Comparison of ENCODE assay signal across 1 cellular context in the genomic region with DNA sequence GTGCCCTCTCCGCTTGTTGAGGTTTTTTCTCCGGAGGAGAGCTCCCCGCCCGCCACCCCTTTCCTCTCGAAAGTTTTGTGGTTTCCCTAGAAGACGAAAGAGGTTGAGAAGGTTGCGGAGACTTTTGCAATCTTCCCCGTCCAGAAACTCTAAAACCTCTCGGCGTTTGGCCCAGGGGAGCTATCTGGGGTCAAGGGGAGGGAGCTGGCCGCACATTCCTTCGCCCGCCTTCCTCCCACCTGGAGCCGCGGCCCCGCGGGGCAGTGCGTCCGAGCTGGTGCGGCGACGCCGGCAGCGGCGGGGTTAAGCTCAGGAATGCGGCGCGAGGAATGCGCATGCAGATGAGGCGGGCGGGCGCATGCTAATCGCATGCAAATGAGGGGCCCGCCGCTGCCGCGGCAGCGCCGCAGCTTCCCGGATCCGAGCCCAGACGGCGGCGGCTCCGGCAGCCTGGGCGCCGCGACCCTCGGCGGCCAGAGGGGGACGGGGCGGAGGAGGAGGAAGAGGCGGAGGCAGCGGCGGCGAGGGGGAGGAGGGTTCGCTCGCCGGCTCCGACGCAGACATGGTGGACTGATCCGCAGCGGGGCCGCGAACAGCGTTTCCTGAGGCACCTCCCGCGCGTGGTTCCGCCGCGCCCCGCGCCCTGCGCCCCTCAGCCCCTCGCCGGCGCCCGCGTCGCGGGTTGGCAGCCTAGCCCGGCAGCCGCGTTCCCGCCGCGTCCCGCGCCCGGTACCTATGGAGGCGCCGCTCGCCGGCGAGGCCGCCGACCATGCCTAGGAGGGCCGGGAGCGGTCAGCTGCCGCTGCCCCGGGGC.
A peak's percentile ranks its signal among the peaks of the same experiment; 100 is the strongest.
TF ChIP-seq lines count a peak whose summit lies in the region.

Gene WWC2 (plus strand): TSS at position 535 of the 814 bp plus-strand sequence. CDS start 235 bp downstream, at position 770.

TF ChIP-seq in K562, 482 proteins besides CTCF, POLR2A, EP300 and RAD21 (continued from another document and continues in another):
- no peak for TF ChIP-seq BRF2 (IDR thresholded peaks at IDR 0.05; ENCODE audit: borderline replicate concordance, insufficient read depth, insufficient read length)
- TF ChIP-seq PHF20 (IDR thresholded peaks at IDR 0.05; ENCODE audit: partially characterized antibody): peak; percentile 6
- TF ChIP-seq NUFIP1 (IDR thresholded peaks at IDR 0.05; ENCODE audit: partially characterized antibody): no peak
- no peak for TF ChIP-seq BRF1 (IDR thresholded peaks at IDR 0.05; ENCODE audit: borderline replicate concordance, extremely low read depth, insufficient read length)
- TF ChIP-seq THRB (CRISPR knock-in tag; conservative IDR thresholded peaks at IDR 0.05): no peak
- TF ChIP-seq NR2F6 (CRISPR knock-in tag; IDR thresholded peaks at IDR 0.05): no peak
- TF ChIP-seq E4F1 (CRISPR knock-in tag; IDR thresholded peaks at IDR 0.05; ENCODE audit: borderline replicate concordance): no peak
- TF ChIP-seq U2AF2 (optimal IDR thresholded peaks at IDR 0.05; ENCODE audit: low read depth, low read length): no peak
- TF ChIP-seq CEBPG (CRISPR knock-in tag; IDR thresholded peaks at IDR 0.05): no peak
- TF ChIP-seq CEBPG (tag; conservative IDR thresholded peaks at IDR 0.05 in 1 of 2, IDR thresholded peaks at IDR 0.05 in 1 of 2): peak; percentile 40 to 49
- no peak for TF ChIP-seq EZH2 (IDR thresholded peaks at IDR 0.05; ENCODE audit: borderline replicate concordance, low read depth, low read length)
- TF ChIP-seq HSF4 (CRISPR knock-in tag; IDR thresholded peaks at IDR 0.05; ENCODE audit: borderline replicate concordance): no peak
- no peak for TF ChIP-seq FOXA3 (CRISPR knock-in tag; conservative IDR thresholded peaks at IDR 0.05 in 1 of 2, IDR thresholded peaks at IDR 0.05 in 1 of 2)
- TF ChIP-seq L3MBTL2 (IDR thresholded peaks at IDR 0.05): peak; percentile 33; the same call in 1 of the 2 replicates
- TF ChIP-seq NCOA2 (IDR thresholded peaks at IDR 0.05; ENCODE audit: partially characterized antibody in 2 of 2): no peak
- TF ChIP-seq NEUROD1 (IDR thresholded peaks at IDR 0.05; ENCODE audit: borderline replicate concordance, low read depth, low read length, partially characterized antibody): peak; percentile 30
- TF ChIP-seq, protein P1, sequence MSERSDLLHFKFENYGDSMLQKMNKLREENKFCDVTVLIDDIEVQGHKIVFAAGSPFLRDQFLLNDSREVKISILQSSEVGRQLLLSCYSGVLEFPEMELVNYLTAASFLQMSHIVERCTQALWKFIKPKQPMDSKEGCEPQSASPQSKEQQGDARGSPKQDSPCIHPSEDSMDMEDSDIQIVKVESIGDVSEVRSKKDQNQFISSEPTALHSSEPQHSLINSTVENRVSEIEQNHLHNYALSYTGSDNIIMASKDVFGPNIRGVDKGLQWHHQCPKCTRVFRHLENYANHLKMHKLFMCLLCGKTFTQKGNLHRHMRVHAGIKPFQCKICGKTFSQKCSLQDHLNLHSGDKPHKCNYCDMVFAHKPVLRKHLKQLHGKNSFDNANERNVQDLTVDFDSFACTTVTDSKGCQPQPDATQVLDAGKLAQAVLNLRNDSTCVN (CRISPR knock-in tag; IDR thresholded peaks at IDR 0.05): no peak
- no peak for TF ChIP-seq ZNF644 (tag; IDR thresholded peaks at IDR 0.05; ENCODE audit: low read depth)
- no peak for TF ChIP-seq NELFE (IDR thresholded peaks at IDR 0.05; ENCODE audit: insufficient read depth, insufficient read length)
- no peak for TF ChIP-seq TCFL5 (CRISPR knock-in tag; conservative IDR thresholded peaks at IDR 0.05)
- TF ChIP-seq MIER1 (IDR thresholded peaks at IDR 0.05; ENCODE audit: low read depth): no peak
- TF ChIP-seq ZBED1 (IDR thresholded peaks at IDR 0.05): no peak
- TF ChIP-seq PML (IDR thresholded peaks at IDR 0.05; ENCODE audit: low read length): peak; percentile 20; the same call in 1 of the 2 replicates
- TF ChIP-seq ZNF395 (CRISPR knock-in tag; IDR thresholded peaks at IDR 0.05): 0 out of 2 replicates have a peak, but pooled peaks have one; percentile 8
- TF ChIP-seq CBFB (CRISPR knock-in tag; IDR thresholded peaks at IDR 0.05): peak; percentile 59; the same call in 1 of the 2 replicates
- TF ChIP-seq SNIP1 (IDR thresholded peaks at IDR 0.05; ENCODE audit: low read depth): no peak
- no peak for TF ChIP-seq HCFC1 (IDR thresholded peaks at IDR 0.05; ENCODE audit: low read depth, low read length)
- 0 out of 2 replicates have a peak, but pooled peaks have one; percentile 35 for TF ChIP-seq ZEB2 (IDR thresholded peaks at IDR 0.05)
- TF ChIP-seq ZNF707 (CRISPR knock-in tag; conservative IDR thresholded peaks at IDR 0.05): no peak
- peak; percentile 67 for TF ChIP-seq SUPT5H (IDR thresholded peaks at IDR 0.05)
- no peak for TF ChIP-seq WHSC1 (IDR thresholded peaks at IDR 0.05; ENCODE audit: low read length)
- TF ChIP-seq ZNF551 (CRISPR knock-in tag; IDR thresholded peaks at IDR 0.05): no peak
- TF ChIP-seq, protein P2, sequence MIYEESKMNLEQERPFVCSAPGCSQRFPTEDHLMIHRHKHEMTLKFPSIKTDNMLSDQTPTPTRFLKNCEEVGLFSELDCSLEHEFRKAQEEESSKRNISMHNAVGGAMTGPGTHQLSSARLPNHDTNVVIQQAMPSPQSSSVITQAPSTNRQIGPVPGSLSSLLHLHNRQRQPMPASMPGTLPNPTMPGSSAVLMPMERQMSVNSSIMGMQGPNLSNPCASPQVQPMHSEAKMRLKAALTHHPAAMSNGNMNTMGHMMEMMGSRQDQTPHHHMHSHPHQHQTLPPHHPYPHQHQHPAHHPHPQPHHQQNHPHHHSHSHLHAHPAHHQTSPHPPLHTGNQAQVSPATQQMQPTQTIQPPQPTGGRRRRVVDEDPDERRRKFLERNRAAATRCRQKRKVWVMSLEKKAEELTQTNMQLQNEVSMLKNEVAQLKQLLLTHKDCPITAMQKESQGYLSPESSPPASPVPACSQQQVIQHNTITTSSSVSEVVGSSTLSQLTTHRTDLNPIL (CRISPR knock-in tag; IDR thresholded peaks at IDR 0.05): no peak
- TF ChIP-seq ZNF77 (CRISPR knock-in tag; IDR thresholded peaks at IDR 0.05): no peak
- TF ChIP-seq TEAD1 (CRISPR knock-in tag; IDR thresholded peaks at IDR 0.05): peak; percentile 100
- no peak for TF ChIP-seq ZNF561 (CRISPR knock-in tag; conservative IDR thresholded peaks at IDR 0.05)
- TF ChIP-seq MLLT1 (IDR thresholded peaks at IDR 0.05): peak in 1 of 2 experiments; percentile 91; a peak in 2 of 4 replicates
- peak; percentile 61 for TF ChIP-seq CBFA2T3 (IDR thresholded peaks at IDR 0.05)
- no peak for TF ChIP-seq FOXJ3 (CRISPR knock-in tag; IDR thresholded peaks at IDR 0.05)
- TF ChIP-seq CXXC5 (CRISPR knock-in tag; IDR thresholded peaks at IDR 0.05): peak; percentile 98
- TF ChIP-seq, protein P3, sequence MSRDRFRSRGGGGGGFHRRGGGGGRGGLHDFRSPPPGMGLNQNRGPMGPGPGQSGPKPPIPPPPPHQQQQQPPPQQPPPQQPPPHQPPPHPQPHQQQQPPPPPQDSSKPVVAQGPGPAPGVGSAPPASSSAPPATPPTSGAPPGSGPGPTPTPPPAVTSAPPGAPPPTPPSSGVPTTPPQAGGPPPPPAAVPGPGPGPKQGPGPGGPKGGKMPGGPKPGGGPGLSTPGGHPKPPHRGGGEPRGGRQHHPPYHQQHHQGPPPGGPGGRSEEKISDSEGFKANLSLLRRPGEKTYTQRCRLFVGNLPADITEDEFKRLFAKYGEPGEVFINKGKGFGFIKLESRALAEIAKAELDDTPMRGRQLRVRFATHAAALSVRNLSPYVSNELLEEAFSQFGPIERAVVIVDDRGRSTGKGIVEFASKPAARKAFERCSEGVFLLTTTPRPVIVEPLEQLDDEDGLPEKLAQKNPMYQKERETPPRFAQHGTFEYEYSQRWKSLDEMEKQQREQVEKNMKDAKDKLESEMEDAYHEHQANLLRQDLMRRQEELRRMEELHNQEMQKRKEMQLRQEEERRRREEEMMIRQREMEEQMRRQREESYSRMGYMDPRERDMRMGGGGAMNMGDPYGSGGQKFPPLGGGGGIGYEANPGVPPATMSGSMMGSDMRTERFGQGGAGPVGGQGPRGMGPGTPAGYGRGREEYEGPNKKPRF (IDR thresholded peaks at IDR 0.05; ENCODE audit: low read depth, low read length): no peak
- TF ChIP-seq TSC22D4 (tag; IDR thresholded peaks at IDR 0.05): no peak
- TF ChIP-seq TEAD4 (IDR thresholded peaks at IDR 0.05; ENCODE audit: low read length): peak; percentile 93
- peak; percentile 98 for TF ChIP-seq TEAD4 (CRISPR knock-in tag; IDR thresholded peaks at IDR 0.05; ENCODE audit: borderline replicate concordance)
- TF ChIP-seq SMAD4 (CRISPR knock-in tag; conservative IDR thresholded peaks at IDR 0.05): peak; percentile 90
- TF ChIP-seq, protein P4, sequence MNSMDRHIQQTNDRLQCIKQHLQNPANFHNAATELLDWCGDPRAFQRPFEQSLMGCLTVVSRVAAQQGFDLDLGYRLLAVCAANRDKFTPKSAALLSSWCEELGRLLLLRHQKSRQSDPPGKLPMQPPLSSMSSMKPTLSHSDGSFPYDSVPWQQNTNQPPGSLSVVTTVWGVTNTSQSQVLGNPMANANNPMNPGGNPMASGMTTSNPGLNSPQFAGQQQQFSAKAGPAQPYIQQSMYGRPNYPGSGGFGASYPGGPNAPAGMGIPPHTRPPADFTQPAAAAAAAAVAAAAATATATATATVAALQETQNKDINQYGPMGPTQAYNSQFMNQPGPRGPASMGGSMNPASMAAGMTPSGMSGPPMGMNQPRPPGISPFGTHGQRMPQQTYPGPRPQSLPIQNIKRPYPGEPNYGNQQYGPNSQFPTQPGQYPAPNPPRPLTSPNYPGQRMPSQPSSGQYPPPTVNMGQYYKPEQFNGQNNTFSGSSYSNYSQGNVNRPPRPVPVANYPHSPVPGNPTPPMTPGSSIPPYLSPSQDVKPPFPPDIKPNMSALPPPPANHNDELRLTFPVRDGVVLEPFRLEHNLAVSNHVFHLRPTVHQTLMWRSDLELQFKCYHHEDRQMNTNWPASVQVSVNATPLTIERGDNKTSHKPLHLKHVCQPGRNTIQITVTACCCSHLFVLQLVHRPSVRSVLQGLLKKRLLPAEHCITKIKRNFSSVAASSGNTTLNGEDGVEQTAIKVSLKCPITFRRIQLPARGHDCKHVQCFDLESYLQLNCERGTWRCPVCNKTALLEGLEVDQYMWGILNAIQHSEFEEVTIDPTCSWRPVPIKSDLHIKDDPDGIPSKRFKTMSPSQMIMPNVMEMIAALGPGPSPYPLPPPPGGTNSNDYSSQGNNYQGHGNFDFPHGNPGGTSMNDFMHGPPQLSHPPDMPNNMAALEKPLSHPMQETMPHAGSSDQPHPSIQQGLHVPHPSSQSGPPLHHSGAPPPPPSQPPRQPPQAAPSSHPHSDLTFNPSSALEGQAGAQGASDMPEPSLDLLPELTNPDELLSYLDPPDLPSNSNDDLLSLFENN (IDR thresholded peaks at IDR 0.05; ENCODE audit: low read depth in 2 of 2, low read length in 2 of 2): no peak
- no peak for TF ChIP-seq TFAM (CRISPR knock-in tag; conservative IDR thresholded peaks at IDR 0.05)
- TF ChIP-seq ZNF830 (CRISPR knock-in tag; IDR thresholded peaks at IDR 0.05): no peak
- no peak for TF ChIP-seq MTA2 (IDR thresholded peaks at IDR 0.05; ENCODE audit: low read depth)
- TF ChIP-seq BCOR (IDR thresholded peaks at IDR 0.05): peak; percentile 80
